27 cellular contexts compared by ENCODE assay signal in the genomic region with DNA sequence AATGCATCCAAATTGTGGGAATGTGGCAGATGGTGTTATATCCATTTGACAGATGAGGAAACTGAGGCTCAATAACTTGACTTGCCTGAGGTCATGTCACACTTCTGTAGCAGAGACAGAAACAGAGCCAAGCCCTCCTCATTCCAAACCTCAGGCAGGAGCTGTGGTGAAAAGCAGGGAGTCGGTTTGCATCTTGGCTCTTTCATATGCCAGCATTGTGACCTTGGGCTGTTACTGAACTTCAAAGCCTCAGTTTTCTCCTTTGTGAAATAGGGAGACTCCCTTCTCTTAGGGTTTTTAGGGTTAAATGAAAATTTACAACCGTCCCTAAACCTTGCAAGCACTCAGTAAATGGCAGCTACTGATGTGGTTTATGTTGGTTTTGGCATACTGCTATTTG.
"Had no signal": no experiment of that assay in that cellular context is flagged by ENCODE, and none has a peak within 500 bp of the region (broad histone marks: within the 10 kb centered on the region; RNA-seq: fewer than 3 reads in every experiment).

No MANE protein-coding gene starts in this region.

- H3K36me3 ChIP-seq: heart left ventricle, left ventricle myocardium inferior, spleen, tibial nerve, upper lobe of right lung, vagina had no signal

- H3K9me3 ChIP-seq: heart left ventricle, left ventricle myocardium inferior, psoas muscle, spleen, testis, tibial nerve, upper lobe of right lung, vagina had no signal

- DNase-seq: dorsolateral prefrontal cortex; effector CD8-positive, alpha-beta T cell; heart left ventricle; hippocampal formation; left ventricle myocardium inferior; mesenchymal stem cell; midbrain; nephron progenitor cell; psoas muscle; retina; spleen; stimulated activated CD4-positive, alpha-beta T cell treated with anti-CD3 and anti-CD28 coated beads, Interleukin-15, amount 100 ng/mL, for 24 hours; stimulated activated CD4-positive, alpha-beta T cell treated with anti-CD3 and anti-CD28 coated beads, Interleukin-1b, Interleukin-23, amount 100 ng/mL, for 48 hours; stimulated activated CD4-positive, alpha-beta T cell treated with anti-CD3 and anti-CD28 coated beads, Interleukin-4, amount 100 ng/mL, for 24 hours; stimulated activated naive B cell treated with anti-CD40 and anti-IgM and Interleukin-4, amounts not matched to agents 10 μg/mL and 1 μg/mL and 100 μg/mL, for 72 hours; stimulated activated naive CD8-positive, alpha-beta T cell treated with anti-CD3 and anti-CD28 coated beads, Interleukin-15, amount 100 ng/mL, for 72 hours; testis; upper lobe of right lung had no signal

- H3K36me3 Mint-ChIP-seq: stimulated activated naive B cell treated with anti-CD40 and anti-IgM and Interleukin-4, amounts not matched to agents 10 μg/mL and 1 μg/mL and 100 μg/mL, for 72 hours had no signal

- H3K27ac ChIP-seq: coronary artery, dorsolateral prefrontal cortex, heart left ventricle, left ventricle myocardium inferior, psoas muscle, spleen, testis, upper lobe of right lung, vagina had no signal

- H3K4me3 ChIP-seq: coronary artery, dorsolateral prefrontal cortex, heart left ventricle, left ventricle myocardium inferior, lung, psoas muscle, spleen, testis, tibial nerve, upper lobe of right lung, vagina had no signal

- FAIRE-seq: endometrium, frontal cortex, keratinocyte had no signal

- H3K9me3 Mint-ChIP-seq: nephron progenitor cell; stimulated activated naive B cell treated with anti-CD40 and anti-IgM and Interleukin-4, amounts not matched to agents 10 μg/mL and 1 μg/mL and 100 μg/mL, for 72 hours; stimulated activated naive CD8-positive, alpha-beta T cell treated with anti-CD3 and anti-CD28 coated beads, Interleukin-15, amount 100 ng/mL, for 72 hours had no signal

- ATAC-seq: esophagus mucosa; heart left ventricle; psoas muscle; sciatic nerve; stimulated activated naive B cell treated with anti-CD40 and anti-IgM and Interleukin-4, amounts not matched to agents 10 μg/mL and 1 μg/mL and 100 μg/mL, for 72 hours; stimulated activated naive CD8-positive, alpha-beta T cell treated with anti-CD3 and anti-CD28 coated beads, Interleukin-15, amount 100 ng/mL, for 72 hours; upper lobe of right lung had no signal

- H3K27me3 ChIP-seq: spleen, testis, tibial nerve, upper lobe of right lung, vagina had no signal

- H3K4me1 Mint-ChIP-seq: stimulated activated naive B cell treated with anti-CD40 and anti-IgM and Interleukin-4, amounts not matched to agents 10 μg/mL and 1 μg/mL and 100 μg/mL, for 72 hours had no signal

- H3K4me3 Mint-ChIP-seq: nephron progenitor cell; stimulated activated naive B cell treated with anti-CD40 and anti-IgM and Interleukin-4, amounts not matched to agents 10 μg/mL and 1 μg/mL and 100 μg/mL, for 72 hours; stimulated activated naive CD8-positive, alpha-beta T cell treated with anti-CD3 and anti-CD28 coated beads, Interleukin-15, amount 100 ng/mL, for 72 hours had no signal

- H3K27ac Mint-ChIP-seq: nephron progenitor cell; stimulated activated naive B cell treated with anti-CD40 and anti-IgM and Interleukin-4, amounts not matched to agents 10 μg/mL and 1 μg/mL and 100 μg/mL, for 72 hours; stimulated activated naive CD8-positive, alpha-beta T cell treated with anti-CD3 and anti-CD28 coated beads, Interleukin-15, amount 100 ng/mL, for 72 hours had no signal

- H3K27me3 Mint-ChIP-seq: stimulated activated naive B cell treated with anti-CD40 and anti-IgM and Interleukin-4, amounts not matched to agents 10 μg/mL and 1 μg/mL and 100 μg/mL, for 72 hours; stimulated activated naive CD8-positive, alpha-beta T cell treated with anti-CD3 and anti-CD28 coated beads, Interleukin-15, amount 100 ng/mL, for 72 hours had no signal

- H3K4me1 ChIP-seq: heart left ventricle, left ventricle myocardium inferior, psoas muscle, spleen, testis, upper lobe of right lung, vagina had no signal
